Comparison of ENCODE assay signal across 8 cellular contexts in genomic region chr17:58200024-58200633, GRCh38. TPM values are rescaled to one million over a fixed set of nuclear protein-coding genes. Genes with fewer than 3 reads are reported as not detected.
DNase-seq lines count a peak whose midpoint lies in the region; ATAC-seq, FAIRE-seq and TF ChIP-seq lines count a peak whose summit lies in the region.

No MANE protein-coding gene starts in this region.

- H3K27ac ChIP-seq in H1 (ENCODE audit: low read depth, low read length) (no peak overlapping the region), neural progenitor cell (no peak overlapping the region), vagina (no peak overlapping the region)

- H3F3A ChIP-seq in neural progenitor cell (ENCODE audit: low read depth), result no peaks in the 10 kb centered on the region

- peak overlapping the region; percentile 29 for H2BK20ac ChIP-seq in H1 (ENCODE audit: low read length)

- no peak overlapping the region for H3K23ac ChIP-seq in H1 (ENCODE audit: insufficient read length)

- DNase-seq in AML-193 (lab: John Stamatoyannopoulos, UW) (peak; percentile 36 to 59), GM19238 (ENCODE audit: insufficient read length, low spot score) (peak; percentile 64), NCI-H510A treated with DMSO at 0.1 percent for 48 hours (lab: John Stamatoyannopoulos, UW) (peak; percentile 79), H1 (ENCODE audit: low read depth in 1 of 2, low spot score in 2 of 2) (peak; percentile 27 to 89), neural progenitor cell (ENCODE audit: low spot score) (peak; percentile 74), vagina (ENCODE audit: extremely low spot score in 2 of 2) (no peak)
- DNase-seq in activated CD4-positive, alpha-beta T cell treated with anti-CD3 and anti-CD28 coated beads, Interleukin-2, amount 50 U/mL, for 24 hours (ENCODE audit: low read depth in 1 of 2, low spot score in 1 of 2), result peak; percentile 24 to 44

- H2BK12ac ChIP-seq in H1 (ENCODE audit: low read depth, low read length), result peak overlapping the region; percentile 60; the same call in 1 of the 2 replicates

- peak overlapping the region; percentile 15 for H3K4ac ChIP-seq in H1 (replicated peaks; ENCODE audit: insufficient read length, low read depth, low read length)

- no peak overlapping the region for H3K4me3 ChIP-seq in H1 (ENCODE audit: extremely low read depth in 1 of 4, insufficient read depth in 2 of 4, low read depth in 3 of 4, low read length in 4 of 4)
- no peak overlapping the region for H3K4me3 ChIP-seq in neural progenitor cell
- H3K4me3 ChIP-seq in vagina, result no peak overlapping the region

- H3K36me3 ChIP-seq in H1 (ENCODE audit: control insufficient read depth in 2 of 4, insufficient read depth in 4 of 4, low read length in 3 of 4), result no peaks in the 10 kb centered on the region
- H3K36me3 ChIP-seq in neural progenitor cell, result no peaks in the 10 kb centered on the region
- peaks cover 0 to 2% of the 10 kb centered on the region in 2 donors for H3K36me3 ChIP-seq in vagina

- H3K27me3 Mint-ChIP-seq in neural progenitor cell (ENCODE audit: insufficient read depth, low read depth), result peaks cover 5% of the 10 kb centered on the region

- H2BK5ac ChIP-seq in H1 (ENCODE audit: low read depth, low read length), result no peak overlapping the region

- H3K18ac ChIP-seq in H1 (ENCODE audit: extremely low read depth, low read length), result no peak overlapping the region; the same call in 1 of the 2 replicates

- H3K79me2 ChIP-seq in H1 (ENCODE audit: control insufficient read depth in 1 of 2, insufficient read depth in 2 of 2, low read length in 2 of 2), result no peaks in the 10 kb centered on the region
- H3K79me2 ChIP-seq in neural progenitor cell (ENCODE audit: low read depth), result no peaks in the 10 kb centered on the region

- no peak overlapping the region for H2AK5ac ChIP-seq in H1 (ENCODE audit: low read depth, low read length)

- TF ChIP-seq EP300 in H1 (IDR thresholded peaks at IDR 0.05; ENCODE audit: borderline replicate concordance in 1 of 2, low read depth in 2 of 2, low read length in 2 of 2), result no peak

- H3K27me3 ChIP-seq in H1 (replicated peaks in 1 of 4; ENCODE audit: control insufficient read depth in 3 of 4, extremely low read depth in 1 of 4, insufficient read depth in 3 of 4, low read length in 3 of 4) (no peaks in the 10 kb centered on the region), neural progenitor cell (peaks cover 10% of the 10 kb centered on the region), vagina (no peaks in the 10 kb centered on the region)

- H4K5ac ChIP-seq in H1 (ENCODE audit: insufficient read length, low read depth, low read length), result no peak overlapping the region

- POLR2A ChIA-PET in H1 (lab: Charles Lee; ENCODE audit: partially characterized antibody), result interaction anchor here (1.5 to 1.9 kb wide), 2 partner anchors 9 to 19 kb away, joined by 3 to 6 read pairs; partner anchors contain the start of gene MKS1

- CTCF ChIA-PET in H1 (lab: Charles Lee; ENCODE audit: partially characterized antibody), result interaction anchor here (0.6 to 7.6 kb wide), 34 partner anchors 9 to 1788 kb away, joined by 3 to 127 read pairs (median 4); partner anchors contain the start of genes EPX, LPO, MKS1 and MTMR4

- H3K4me3 Mint-ChIP-seq in neural progenitor cell, result no peak overlapping the region

- H2BK120ac ChIP-seq in H1 (replicated peaks; ENCODE audit: low read depth, low read length), result no peak overlapping the region

- TF ChIP-seq CTCF in H1 (IDR thresholded peaks at IDR 0.05; ENCODE audit: control extremely low read depth in 1 of 3, insufficient read depth in 1 of 3, low read depth in 1 of 3, low read length in 3 of 3) (peak; percentile 70 to 88 (median 86)), neural progenitor cell (IDR thresholded peaks at IDR 0.05) (peak; percentile 73), vagina (IDR thresholded peaks at IDR 0.05) (no peak)

- no peak for FAIRE-seq in H1 (lab: Jason Lieb, UNC)

- no peak overlapping the region for H4K8ac ChIP-seq in H1 (ENCODE audit: extremely low read depth, insufficient read depth, low read length)

- no peaks in the 10 kb centered on the region for H3K9me3 Mint-ChIP-seq in neural progenitor cell

- no peak overlapping the region for H3K56ac ChIP-seq in H1 (replicated peaks; ENCODE audit: insufficient read length, low read depth, low read length)

- H3K27ac Mint-ChIP-seq in neural progenitor cell, result no peak overlapping the region

- peak overlapping the region; percentile 73; the same call in 1 of the 2 replicates for H2AFZ ChIP-seq in H1 (ENCODE audit: low read length)
- peak overlapping the region; percentile 17 for H2AFZ ChIP-seq in neural progenitor cell (replicated peaks)

- no peaks in the 10 kb centered on the region for H3K4me1 ChIP-seq in H1 (replicated peaks in 1 of 4; ENCODE audit: control insufficient read depth in 3 of 4, insufficient read depth in 4 of 4, low read length in 3 of 4)
- no peaks in the 10 kb centered on the region for H3K4me1 ChIP-seq in neural progenitor cell
- H3K4me1 ChIP-seq in vagina, result no peaks in the 10 kb centered on the region

- H3K4me1 Mint-ChIP-seq in neural progenitor cell, result peaks cover under 1% of the 10 kb centered on the region

- H2BK15ac ChIP-seq in H1 (ENCODE audit: low read length), result no peak overlapping the region

- H3K9me3 ChIP-seq in H1 (ENCODE audit: insufficient read depth in 2 of 2, low read depth in 1 of 2, low read length in 1 of 2) (no peaks in the 10 kb centered on the region), neural progenitor cell (ENCODE audit: low read depth) (no peaks in the 10 kb centered on the region), vagina (no peaks in the 10 kb centered on the region)

- no peaks in the 10 kb centered on the region for H3K23me2 ChIP-seq in H1 (ENCODE audit: low read depth, low read length)

- peak; percentile 47 to 63 for TF ChIP-seq RAD21 in H1 (IDR thresholded peaks at IDR 0.05 in 1 of 2, conservative IDR thresholded peaks at IDR 0.05 in 1 of 2; ENCODE audit: low read depth in 2 of 2, low read length in 2 of 2)

- H4K91ac ChIP-seq in H1 (replicated peaks; ENCODE audit: insufficient read length, low read length), result no peak overlapping the region

- H3K9ac ChIP-seq in H1 (replicated peaks in 1 of 4; ENCODE audit: extremely low read depth in 1 of 4, low read depth in 3 of 4, low read length in 3 of 4), result no peak overlapping the region
- H3K9ac ChIP-seq in neural progenitor cell, result no peak overlapping the region

- H3K79me1 ChIP-seq in H1 (ENCODE audit: low read depth, low read length), result no peaks in the 10 kb centered on the region

- 71% methylated on average over 14 of the region's 14 CpGs; no CpG with 5 or more reads in 1 of the 2 experiments for WGBS in H1 (ENCODE audit: extremely low coverage in 1 of 2, insufficient coverage in 1 of 2, insufficient read length in 1 of 2, insufficient replicate concordance in 2 of 2, low coverage in 1 of 2, low lambda C conversion rate in 2 of 2, missing lambda C conversion rate in 1 of 2), 2 experiments

- no peak for ATAC-seq in GM18505 (IDR thresholded peaks at IDR 0.05; ENCODE audit: unreplicated experiment)

- intact Hi-C loops in vagina (cut with DNase I), result no loop called here

- peaks cover under 1% of the 10 kb centered on the region for H3K36me3 Mint-ChIP-seq in neural progenitor cell

- no peaks in the 10 kb centered on the region for H4K20me1 ChIP-seq in H1 (replicated peaks in 1 of 2; ENCODE audit: control insufficient read depth in 1 of 2, insufficient read depth in 2 of 2, low read length in 2 of 2)
- no peaks in the 10 kb centered on the region for H4K20me1 ChIP-seq in neural progenitor cell (ENCODE audit: low read depth)

- no peak overlapping the region for H3K14ac ChIP-seq in H1 (ENCODE audit: insufficient read length)

- H3K4me2 ChIP-seq in H1 (ENCODE audit: insufficient read depth in 1 of 2, low read depth in 2 of 2, low read length in 2 of 2) (no peak overlapping the region), neural progenitor cell (no peak overlapping the region)

- TF ChIP-seq POLR2A in H1 (IDR thresholded peaks at IDR 0.05; ENCODE audit: control extremely low read depth in 1 of 2, low read depth in 2 of 2, low read length in 2 of 2), result no peak
- TF ChIP-seq POLR2A in vagina (IDR thresholded peaks at IDR 0.05), result no peak
- no peak for TF ChIP-seq POLR2A in GM18505 (IDR thresholded peaks at IDR 0.05; ENCODE audit: borderline replicate concordance, extremely low read depth, insufficient read depth, insufficient read length)

RNA-seq across cellular contexts. Expression of gene EPX, which starts 7.6 kb away (rescaled TPM):
- not detected in 2 replicates for total RNA-seq in H1 (2021; fragmentation: NEBNext Ultra II Directional; extraction: Animal tissue kit (Norgen Biotek cat#: 25700))
- polyA plus RNA-seq in H1 (2011; rRNA removed), result not detected in 2 replicates
- polyA plus RNA-seq in H1 (2011; cell fraction: cytosol; rRNA removed), result not detected
- not detected for polyA plus RNA-seq in H1 (2011; cell fraction: nucleus; rRNA removed)
- polyA plus RNA-seq in H1 (2012, experiment 1 of 2), result 0.08 TPM in 1 of 4 replicates, not detected in the others
- polyA plus RNA-seq in H1 (2012, experiment 2 of 2), result not detected
- not detected for polyA plus RNA-seq in H1 (2013, experiment 1 of 2)
- polyA plus RNA-seq in H1 (2013, experiment 2 of 2), result not detected
- not detected in 2 replicates for polyA minus RNA-seq in H1 (2011; rRNA and poly(A)+ RNA removed)
- polyA minus RNA-seq in H1 (2011; cell fraction: cytosol; rRNA and poly(A)+ RNA removed), result not detected
- not detected for polyA minus RNA-seq in H1 (2011; cell fraction: nucleus; rRNA and poly(A)+ RNA removed)
- total RNA-seq in neural progenitor cell (ENCODE audit: low replicate concordance), result not detected in 2 replicates
- not detected for total RNA-seq in vagina

RNA-seq across cellular contexts. Expression of gene MKS1, which starts 18.9 kb away (rescaled TPM):
- total RNA-seq in H1 (2021; fragmentation: NEBNext Ultra II Directional; extraction: Animal tissue kit (Norgen Biotek cat#: 25700)), result 20.6 and 21.7 TPM in 2 replicates
- polyA plus RNA-seq in H1 (2011; rRNA removed), result 12.0 and 15.3 TPM in 2 replicates
- polyA plus RNA-seq in H1 (2011; cell fraction: cytosol; rRNA removed), result 17.6 TPM
- 41.4 TPM for polyA plus RNA-seq in H1 (2011; cell fraction: nucleus; rRNA removed)
- polyA plus RNA-seq in H1 (2012, experiment 1 of 2), result 16.1 to 23.2 TPM (median 20.2 TPM) in 4 replicates
- 12.0 TPM for polyA plus RNA-seq in H1 (2012, experiment 2 of 2)
- 10.9 TPM for polyA plus RNA-seq in H1 (2013, experiment 1 of 2)
- polyA plus RNA-seq in H1 (2013, experiment 2 of 2), result 10.2 TPM
- 16.0 and 19.4 TPM in 2 replicates for polyA minus RNA-seq in H1 (2011; rRNA and poly(A)+ RNA removed)
- 10.9 TPM for polyA minus RNA-seq in H1 (2011; cell fraction: cytosol; rRNA and poly(A)+ RNA removed)
- 24.7 TPM for polyA minus RNA-seq in H1 (2011; cell fraction: nucleus; rRNA and poly(A)+ RNA removed)
- total RNA-seq in neural progenitor cell (ENCODE audit: low replicate concordance) (25.8 and 30.0 TPM in 2 replicates), vagina (13.0 TPM)

RNA-seq across cellular contexts. Expression of gene OR4D2, which starts 33.3 kb away (rescaled TPM):
- total RNA-seq in H1 (2021; fragmentation: NEBNext Ultra II Directional; extraction: Animal tissue kit (Norgen Biotek cat#: 25700)), result not detected in 2 replicates
- polyA plus RNA-seq in H1 (2011; rRNA removed), result not detected in 2 replicates
- not detected for polyA plus RNA-seq in H1 (2011; cell fraction: cytosol; rRNA removed)
- 0.11 TPM for polyA plus RNA-seq in H1 (2011; cell fraction: nucleus; rRNA removed)
- polyA plus RNA-seq in H1 (2012, experiment 1 of 2), result not detected in 4 replicates
- polyA plus RNA-seq in H1 (2012, experiment 2 of 2), result not detected
- polyA plus RNA-seq in H1 (2013, experiment 1 of 2), result not detected
- polyA plus RNA-seq in H1 (2013, experiment 2 of 2), result not detected
- polyA minus RNA-seq in H1 (2011; rRNA and poly(A)+ RNA removed), result not detected in 2 replicates
- polyA minus RNA-seq in H1 (2011; cell fraction: cytosol; rRNA and poly(A)+ RNA removed), result not detected
- not detected for polyA minus RNA-seq in H1 (2011; cell fraction: nucleus; rRNA and poly(A)+ RNA removed)
- not detected in 2 replicates for total RNA-seq in neural progenitor cell (ENCODE audit: low replicate concordance)
- not detected for total RNA-seq in vagina

RNA-seq across cellular contexts. Expression of gene LPO, which starts 38.3 kb away (rescaled TPM):
- 0.44 and 0.52 TPM in 2 replicates for total RNA-seq in H1 (2021; fragmentation: NEBNext Ultra II Directional; extraction: Animal tissue kit (Norgen Biotek cat#: 25700))
- 0.38 and 0.46 TPM in 2 replicates for polyA plus RNA-seq in H1 (2011; rRNA removed)
- polyA plus RNA-seq in H1 (2011; cell fraction: cytosol; rRNA removed), result 0.40 TPM
- polyA plus RNA-seq in H1 (2011; cell fraction: nucleus; rRNA removed), result 0.23 TPM
- 0.17 to 0.61 TPM (median 0.40 TPM) in 4 replicates for polyA plus RNA-seq in H1 (2012, experiment 1 of 2)
- 0.17 TPM for polyA plus RNA-seq in H1 (2012, experiment 2 of 2)
- 0.20 TPM for polyA plus RNA-seq in H1 (2013, experiment 1 of 2)
- polyA plus RNA-seq in H1 (2013, experiment 2 of 2), result 0.26 TPM
- polyA minus RNA-seq in H1 (2011; rRNA and poly(A)+ RNA removed), result 0.51 and 0.85 TPM in 2 replicates
- polyA minus RNA-seq in H1 (2011; cell fraction: cytosol; rRNA and poly(A)+ RNA removed), result not detected
- not detected for polyA minus RNA-seq in H1 (2011; cell fraction: nucleus; rRNA and poly(A)+ RNA removed)
- total RNA-seq in neural progenitor cell (ENCODE audit: low replicate concordance) (not detected in 2 replicates), vagina (not detected)

RNA-seq across cellular contexts. Expression of gene OR4D1, which starts 51.9 kb away (rescaled TPM):
- total RNA-seq in H1 (2021; fragmentation: NEBNext Ultra II Directional; extraction: Animal tissue kit (Norgen Biotek cat#: 25700)), result 0.32 and 0.33 TPM in 2 replicates
- polyA plus RNA-seq in H1 (2011; rRNA removed), result 0.39 and 0.44 TPM in 2 replicates
- polyA plus RNA-seq in H1 (2011; cell fraction: cytosol; rRNA removed), result 0.44 TPM
- polyA plus RNA-seq in H1 (2011; cell fraction: nucleus; rRNA removed), result 0.37 TPM
- 0.18 to 0.31 TPM (median 0.29 TPM) in 4 replicates for polyA plus RNA-seq in H1 (2012, experiment 1 of 2)
- 0.22 TPM for polyA plus RNA-seq in H1 (2012, experiment 2 of 2)
- 0.28 TPM for polyA plus RNA-seq in H1 (2013, experiment 1 of 2)
- polyA plus RNA-seq in H1 (2013, experiment 2 of 2), result 0.20 TPM
- polyA minus RNA-seq in H1 (2011; rRNA and poly(A)+ RNA removed), result 0.41 and 0.76 TPM in 2 replicates
- polyA minus RNA-seq in H1 (2011; cell fraction: cytosol; rRNA and poly(A)+ RNA removed), result not detected
- polyA minus RNA-seq in H1 (2011; cell fraction: nucleus; rRNA and poly(A)+ RNA removed), result 0.40 TPM
- total RNA-seq in neural progenitor cell (ENCODE audit: low replicate concordance) (0.13 and 0.37 TPM in 2 replicates), vagina (not detected)

Comparison
In these comparisons a context has a peak if more than half of its experiments do, and no peak if none do; other contexts are left out.
1. DNase-seq: peak in AML-193 (2 of 2), GM19238 (single experiment), NCI-H510A treated with DMSO at 0.1 percent for 48 hours (single experiment), activated CD4-positive, alpha-beta T cell treated with anti-CD3 and anti-CD28 coated beads, Interleukin-2, amount 50 U/mL, for 24 hours (2 of 2), H1 (2 of 2) and neural progenitor cell (single experiment); none in vagina (0 of 2).
2. CTCF ChIP-seq: peak in H1 (3 of 3) and neural progenitor cell (single experiment); none in vagina (0 of 3).